In the genomic region with DNA sequence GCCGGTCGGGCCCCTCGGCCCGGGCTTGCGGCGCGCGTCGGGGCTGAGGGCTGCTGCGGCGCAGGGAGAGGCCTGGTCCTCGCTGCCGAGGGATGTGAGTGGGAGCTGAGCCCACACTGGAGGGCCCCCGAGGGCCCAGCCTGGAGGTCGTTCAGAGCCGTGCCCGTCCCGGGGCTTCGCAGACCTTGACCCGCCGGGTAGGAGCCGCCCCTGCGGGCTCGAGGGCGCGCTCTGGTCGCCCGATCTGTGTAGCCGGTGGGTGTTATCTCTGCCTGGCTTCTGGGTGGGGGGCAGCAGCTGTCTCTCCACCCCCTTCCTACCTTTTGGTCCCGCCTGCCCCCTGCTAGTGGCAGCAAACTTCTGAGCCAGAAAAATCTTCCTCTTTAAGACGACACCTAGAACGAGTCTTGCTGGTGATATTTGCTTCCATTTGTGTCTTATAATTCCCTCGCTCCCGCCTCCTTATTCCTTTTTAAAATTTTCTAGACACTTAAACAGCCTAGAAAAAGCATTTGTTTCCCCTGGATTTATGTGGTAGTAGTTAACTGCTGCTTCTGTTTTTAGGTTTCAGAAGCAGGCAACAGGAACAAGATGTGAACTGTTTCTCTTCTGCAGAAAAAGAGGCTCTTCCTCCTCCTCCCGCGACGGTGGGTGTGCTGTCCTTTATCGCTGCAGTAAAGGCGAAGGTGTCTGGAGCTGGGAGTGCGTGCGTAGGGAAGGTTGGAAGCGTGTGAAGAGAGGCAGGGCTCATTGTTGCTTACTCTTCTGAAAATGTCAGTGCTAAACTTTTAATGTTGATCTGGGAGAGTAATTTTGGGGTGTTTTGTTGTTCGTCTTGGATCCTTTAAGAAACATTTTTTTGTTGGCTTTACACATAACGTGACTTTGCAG, we compare ENCODE assay signal across 8 cellular contexts. TPM values are rescaled to one million over a fixed set of nuclear protein-coding genes. Genes with fewer than 3 reads are reported as not detected.
DNase-seq lines count a peak whose midpoint lies in the region; ATAC-seq and TF ChIP-seq lines count a peak whose summit lies in the region.

No MANE protein-coding gene starts in this region.

- H3K9me2 ChIP-seq in MM.1S (replicated peaks; ENCODE audit: insufficient read depth, low read length) = no peaks in the 10 kb centered on the region

- peak overlapping the region; percentile 92 for H3K4me3 Mint-ChIP-seq in CD8-positive, alpha-beta T cell
- H3K4me3 Mint-ChIP-seq in WTC11 = peak overlapping the region; percentile 92

- peaks cover 36% of the 10 kb centered on the region for H3K79me2 ChIP-seq in MM.1S (ENCODE audit: low read length)

- no peaks in the 10 kb centered on the region for H3K27me3 ChIP-seq in CD8-positive, alpha-beta T cell (ENCODE audit: insufficient read depth, low read length)
- H3K27me3 ChIP-seq in MM.1S (replicated peaks; ENCODE audit: insufficient read depth, low read length) = no peaks in the 10 kb centered on the region
- peaks cover 30% of the 10 kb centered on the region for H3K27me3 ChIP-seq in ectodermal cell (ENCODE audit: control insufficient read depth, insufficient read depth, low read length, poor library complexity, severe bottlenecking)

- H3K4me2 ChIP-seq in MM.1S (ENCODE audit: low read depth, low read length) = peak overlapping the region; percentile 84

- peaks cover 31% of the 10 kb centered on the region for H3F3A ChIP-seq in MM.1S (ENCODE audit: insufficient read depth, low read length)

- peak overlapping the region; percentile 58 for H3K27ac ChIP-seq in CD8-positive, alpha-beta T cell (ENCODE audit: low read depth, low read length)
- peak overlapping the region; percentile 92; the same call in 1 of the 2 replicates for H3K27ac ChIP-seq in MM.1S (ENCODE audit: low read length)
- H3K27ac ChIP-seq in ectodermal cell (ENCODE audit: insufficient read depth, low read depth, low read length, poor library complexity, severe bottlenecking) = no peak overlapping the region

- H3K9ac ChIP-seq in MM.1S (ENCODE audit: low read length) = peak overlapping the region; percentile 81

- no peak for TF ChIP-seq CTCF in CD8-positive, alpha-beta T cell (IDR thresholded peaks at IDR 0.05)
- TF ChIP-seq CTCF in MM.1S (IDR thresholded peaks at IDR 0.05; ENCODE audit: low read length) (no peak), WTC11 (IDR thresholded peaks at IDR 0.05) (no peak), lower leg skin (IDR thresholded peaks at IDR 0.05) (no peak)

- peaks cover 25% of the 10 kb centered on the region for H3K4me1 Mint-ChIP-seq in CD8-positive, alpha-beta T cell (ENCODE audit: low read depth)
- H3K4me1 Mint-ChIP-seq in WTC11 = peaks cover 16% of the 10 kb centered on the region

- no peaks in the 10 kb centered on the region for H3K9me3 ChIP-seq in CD8-positive, alpha-beta T cell (ENCODE audit: low read length)
- H3K9me3 ChIP-seq in MM.1S (replicated peaks; ENCODE audit: insufficient read depth, low read length) (no peaks in the 10 kb centered on the region), ectodermal cell (ENCODE audit: control insufficient read depth, low read length) (no peaks in the 10 kb centered on the region)

- no peak for TF ChIP-seq POLR2A in lower leg skin (IDR thresholded peaks at IDR 0.05)

- POLR2A ChIA-PET in CD8-positive, alpha-beta T cell (lab: Charles Lee) = interaction anchor here (0.8 to 2.5 kb wide), 12 partner anchors 47 to 846 kb away, joined by 3 to 16 read pairs (median 3); a partner anchor contains a TSS
- POLR2A ChIA-PET in WTC11 (lab: Charles Lee) = interaction anchor here (0.9 to 1.6 kb wide), 3 partner anchors 193 to 235 kb away, joined by 3 to 7 read pairs (median 3); a partner anchor contains a TSS

- peaks cover 7% of the 10 kb centered on the region for H3K36me3 Mint-ChIP-seq in CD8-positive, alpha-beta T cell
- H3K36me3 Mint-ChIP-seq in WTC11 = no peaks in the 10 kb centered on the region

- no peaks in the 10 kb centered on the region for H3K36me3 ChIP-seq in CD8-positive, alpha-beta T cell (ENCODE audit: insufficient read depth, low read length)
- H3K36me3 ChIP-seq in MM.1S (replicated peaks; ENCODE audit: insufficient read depth, low read length) (no peaks in the 10 kb centered on the region), ectodermal cell (ENCODE audit: control insufficient read depth, insufficient read depth, low read length) (no peaks in the 10 kb centered on the region)

- peak; percentile 7 for ATAC-seq in CD8-positive, alpha-beta T cell
- ATAC-seq in GM21526 (IDR thresholded peaks at IDR 0.05; ENCODE audit: low FRiP score, unreplicated experiment) (peak; percentile 24), WTC11 (peak; percentile 20), GM18520 (IDR thresholded peaks at IDR 0.05; ENCODE audit: unreplicated experiment) (no peak)

- intact Hi-C loops in CD8-positive, alpha-beta T cell (cut with DNase I, micrococcal nuclease) = loop anchor here (1.0 to 10.0 kb wide), 21 partner anchors 61 to 1699 kb away; a partner anchor contains a TSS
- intact Hi-C loops in lower leg skin (cut with DNase I; ENCODE audit: low total_unique reads) = loop anchor here (5.0 kb wide), 1 partner anchor 223 kb away; no protein-coding TSS in a partner anchor

- peak overlapping the region; percentile 62 for H3K4me3 ChIP-seq in CD8-positive, alpha-beta T cell (ENCODE audit: low read depth, low read length)
- H3K4me3 ChIP-seq in MM.1S (ENCODE audit: low read length) = peak overlapping the region; percentile 82
- peak overlapping the region; percentile 66 for H3K4me3 ChIP-seq in ectodermal cell (ENCODE audit: insufficient read depth, low read depth, low read length)
- peak overlapping the region; percentile 59 for H3K4me3 ChIP-seq in lower leg skin (ENCODE audit: low read depth, poor library complexity, severe bottlenecking)

- peak overlapping the region; percentile 89 for H2AFZ ChIP-seq in MM.1S (ENCODE audit: low read length)

- WGBS in ectodermal cell, 2 experiments = 3 to 4% methylated on average over 42 to 44 of the region's 44 CpGs
- WGBS in lower leg skin, 2 donors = 0 to 1% methylated on average over 24 to 32 of the region's 44 CpGs

- no peaks in the 10 kb centered on the region for H3K9me3 Mint-ChIP-seq in CD8-positive, alpha-beta T cell
- H3K9me3 Mint-ChIP-seq in WTC11 = no peaks in the 10 kb centered on the region

- H3K27ac Mint-ChIP-seq in CD8-positive, alpha-beta T cell = peak overlapping the region; percentile 91
- H3K27ac Mint-ChIP-seq in WTC11 = no peak overlapping the region

- DNase-seq in CD8-positive, alpha-beta T cell = peak in 4 of 7 experiments; percentile 19 to 54 (median 31)
- DNase-seq in MM.1S (peak; percentile 39), WTC11 (ENCODE audit: low spot score) (peak; percentile 16), lower leg skin (ENCODE audit: low spot score in 2 of 2) (peak in 1 of 2 donors; percentile 26)
- DNase-seq in stimulated activated naive CD4-positive, alpha-beta T cell (lab: John Stamatoyannopoulos, UW) = peak in 4 of 6 experiments; percentile 31 to 66 (median 40)

- peaks cover 26% of the 10 kb centered on the region for H3K4me1 ChIP-seq in CD8-positive, alpha-beta T cell (ENCODE audit: insufficient read depth, low read length)
- peaks cover 33% of the 10 kb centered on the region for H3K4me1 ChIP-seq in MM.1S (ENCODE audit: low read length)
- H3K4me1 ChIP-seq in ectodermal cell (ENCODE audit: control insufficient read depth, insufficient read depth, low read length) = no peaks in the 10 kb centered on the region

- H4K20me1 ChIP-seq in MM.1S (ENCODE audit: insufficient read depth, low read length) = no peaks in the 10 kb centered on the region

- H3K27me3 Mint-ChIP-seq in CD8-positive, alpha-beta T cell (ENCODE audit: low read depth) = no peaks in the 10 kb centered on the region
- H3K27me3 Mint-ChIP-seq in WTC11 (ENCODE audit: low read depth) = peaks cover 15% of the 10 kb centered on the region

- CTCF ChIA-PET in CD8-positive, alpha-beta T cell (lab: Charles Lee) = interaction anchor here (0.6 to 6.1 kb wide), 7 partner anchors 43 to 1371 kb away, joined by 3 to 108 read pairs (median 4); no protein-coding TSS in a partner anchor
- CTCF ChIA-PET in WTC11 (lab: Charles Lee) = interaction anchor here (0.6 to 2.3 kb wide), 5 partner anchors 223 to 392 kb away, joined by 3 to 12 read pairs (median 3); no protein-coding TSS in a partner anchor

TF ChIP-seq in WTC11, 78 proteins besides CTCF, POLR2A, EP300 and RAD21 (continues in another document):
- TF ChIP-seq NR3C1 (CRISPR knock-in tag; conservative IDR thresholded peaks at IDR 0.05; ENCODE audit: low read depth) (no peak), CREB1 (CRISPR knock-in tag; IDR thresholded peaks at IDR 0.05) (no peak)
- TF ChIP-seq, protein P1, sequence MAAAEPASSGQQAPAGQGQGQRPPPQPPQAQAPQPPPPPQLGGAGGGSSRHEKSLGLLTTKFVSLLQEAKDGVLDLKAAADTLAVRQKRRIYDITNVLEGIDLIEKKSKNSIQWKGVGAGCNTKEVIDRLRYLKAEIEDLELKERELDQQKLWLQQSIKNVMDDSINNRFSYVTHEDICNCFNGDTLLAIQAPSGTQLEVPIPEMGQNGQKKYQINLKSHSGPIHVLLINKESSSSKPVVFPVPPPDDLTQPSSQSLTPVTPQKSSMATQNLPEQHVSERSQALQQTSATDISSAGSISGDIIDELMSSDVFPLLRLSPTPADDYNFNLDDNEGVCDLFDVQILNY (CRISPR knock-in tag; IDR thresholded peaks at IDR 0.05) = no peak
- TF ChIP-seq, protein P2, sequence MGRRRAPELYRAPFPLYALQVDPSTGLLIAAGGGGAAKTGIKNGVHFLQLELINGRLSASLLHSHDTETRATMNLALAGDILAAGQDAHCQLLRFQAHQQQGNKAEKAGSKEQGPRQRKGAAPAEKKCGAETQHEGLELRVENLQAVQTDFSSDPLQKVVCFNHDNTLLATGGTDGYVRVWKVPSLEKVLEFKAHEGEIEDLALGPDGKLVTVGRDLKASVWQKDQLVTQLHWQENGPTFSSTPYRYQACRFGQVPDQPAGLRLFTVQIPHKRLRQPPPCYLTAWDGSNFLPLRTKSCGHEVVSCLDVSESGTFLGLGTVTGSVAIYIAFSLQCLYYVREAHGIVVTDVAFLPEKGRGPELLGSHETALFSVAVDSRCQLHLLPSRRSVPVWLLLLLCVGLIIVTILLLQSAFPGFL (CRISPR knock-in tag; IDR thresholded peaks at IDR 0.05; ENCODE audit: borderline replicate concordance) = no peak

RNA-seq across cellular contexts. Expression of a gene that starts 0.5 kb away (rescaled TPM):
- 1 to 10 TPM; 4.6 to 6.1 TPM for total RNA-seq in CD8-positive, alpha-beta T cell
- total RNA-seq in WTC11 (2021) (2.0 to 3.3 TPM (median 2.4 TPM) in 3 replicates), lower leg skin (10 to 100 TPM; 24.1 to 46.2 (median 34.4) TPM)
- 4.1 TPM for polyA plus RNA-seq in ectodermal cell (2013, experiment 1 of 4)
- polyA plus RNA-seq in ectodermal cell (2013, experiment 2 of 4) = 2.9 TPM
- 3.1 TPM for polyA plus RNA-seq in ectodermal cell (2013, experiment 3 of 4)
- polyA plus RNA-seq in ectodermal cell (2013, experiment 4 of 4) = 3.0 TPM
